Comparison of ENCODE assay signal across 8 cellular contexts in genomic region chr12:27331299-27331926, GRCh38. TPM values are rescaled to one million over a fixed set of nuclear protein-coding genes. Genes with fewer than 3 reads are reported as not detected.
DNase-seq lines count a peak whose midpoint lies in the region; ATAC-seq lines count a peak whose summit lies in the region.

No MANE protein-coding gene starts in this region.

- peak; percentile 95 for DNase-seq in ACHN
- peak; percentile 66 for DNase-seq in T-helper 2 cell treated with Interferon-gamma antibody and Interleukin-4, amounts not matched to agents 5 μg/mL and 100 μg/mL, for 36 hours (ENCODE audit: low spot score)
- peak; percentile 91 for DNase-seq in fibroblast of peridontal ligament (ENCODE audit: extremely low read depth)
- peak; percentile 31 for DNase-seq in stimulated activated CD4-positive, alpha-beta T cell treated with anti-CD3 and anti-CD28 coated beads, Interleukin-4, amount 100 ng/mL, for 24 hours
- no peak for DNase-seq in mesenteric fat pad (ENCODE audit: low spot score)

- H3K27me3 Mint-ChIP-seq in T-helper 2 cell treated with Interferon-gamma antibody and Interleukin-4, amounts not matched to agents 5 μg/mL and 100 μg/mL, for 36 hours (ENCODE audit: low read depth), result no peaks in the 10 kb centered on the region

- no peaks in the 10 kb centered on the region for H3K9me3 Mint-ChIP-seq in T-helper 2 cell treated with Interferon-gamma antibody and Interleukin-4, amounts not matched to agents 5 μg/mL and 100 μg/mL, for 36 hours

- peak overlapping the region; percentile 86 for H3K4me3 Mint-ChIP-seq in T-helper 2 cell treated with Interferon-gamma antibody and Interleukin-4, amounts not matched to agents 5 μg/mL and 100 μg/mL, for 36 hours

- ATAC-seq in GM18520 (IDR thresholded peaks at IDR 0.05; ENCODE audit: unreplicated experiment) (peak; percentile 26), HG03159 (IDR thresholded peaks at IDR 0.05; ENCODE audit: unreplicated experiment) (peak; percentile 33), GM19397 (IDR thresholded peaks at IDR 0.05; ENCODE audit: unreplicated experiment) (no peak)

- peaks cover 37% of the 10 kb centered on the region for H3K4me1 Mint-ChIP-seq in T-helper 2 cell treated with Interferon-gamma antibody and Interleukin-4, amounts not matched to agents 5 μg/mL and 100 μg/mL, for 36 hours (ENCODE audit: low read depth)

- H3K36me3 Mint-ChIP-seq in T-helper 2 cell treated with Interferon-gamma antibody and Interleukin-4, amounts not matched to agents 5 μg/mL and 100 μg/mL, for 36 hours (ENCODE audit: low read depth), result peaks cover 9% of the 10 kb centered on the region

- in situ Hi-C loops in ACHN (cut with HindIII; ENCODE audit: low pct_ligation_motif_present, low pct_unique_long_range_greater_than_20kb, low sequenced_read_pairs), result no loop called here

- H3K27ac Mint-ChIP-seq in T-helper 2 cell treated with Interferon-gamma antibody and Interleukin-4, amounts not matched to agents 5 μg/mL and 100 μg/mL, for 36 hours, result peak overlapping the region; percentile 75

RNA-seq across cellular contexts. Expression of gene BMAL2, which starts 1.2 kb away (rescaled TPM):
- total RNA-seq in mesenteric fat pad, result 3.2 TPM
